ENCODE assay signal across 1 cellular context in the genomic region with DNA sequence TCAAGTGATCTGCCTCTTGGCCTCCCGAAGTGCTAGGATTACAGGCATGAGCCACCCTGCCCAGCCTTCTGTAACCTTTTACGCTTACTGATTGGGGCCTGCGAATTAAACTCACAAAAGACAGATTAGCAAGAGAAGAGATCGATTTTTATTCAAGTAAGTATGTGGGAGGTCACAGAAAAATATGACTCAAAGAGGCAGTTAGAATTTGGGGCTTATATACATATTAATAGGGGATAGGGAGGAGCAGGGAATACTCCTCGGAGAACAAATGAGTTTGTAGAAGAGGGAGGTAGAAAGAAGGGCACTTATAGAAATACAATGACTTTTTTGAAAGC.
TF ChIP-seq lines count a peak whose summit lies in the region.

No MANE protein-coding gene starts in this region.

TF ChIP-seq in GM23338, 12 proteins besides CTCF, POLR2A, EP300 and RAD21 (continued from another document):
- TF ChIP-seq, protein P1, sequence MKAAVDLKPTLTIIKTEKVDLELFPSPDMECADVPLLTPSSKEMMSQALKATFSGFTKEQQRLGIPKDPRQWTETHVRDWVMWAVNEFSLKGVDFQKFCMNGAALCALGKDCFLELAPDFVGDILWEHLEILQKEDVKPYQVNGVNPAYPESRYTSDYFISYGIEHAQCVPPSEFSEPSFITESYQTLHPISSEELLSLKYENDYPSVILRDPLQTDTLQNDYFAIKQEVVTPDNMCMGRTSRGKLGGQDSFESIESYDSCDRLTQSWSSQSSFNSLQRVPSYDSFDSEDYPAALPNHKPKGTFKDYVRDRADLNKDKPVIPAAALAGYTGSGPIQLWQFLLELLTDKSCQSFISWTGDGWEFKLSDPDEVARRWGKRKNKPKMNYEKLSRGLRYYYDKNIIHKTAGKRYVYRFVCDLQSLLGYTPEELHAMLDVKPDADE (IDR thresholded peaks at IDR 0.05) = no peak
- no peak for TF ChIP-seq EZH2phosphoT487 (IDR thresholded peaks at IDR 0.05; ENCODE audit: unreplicated experiment)
- TF ChIP-seq ZNF114 (CRISPR knock-in tag; IDR thresholded peaks at IDR 0.05) = no peak
- peak; percentile 60 for TF ChIP-seq POLR2AphosphoS5 (IDR thresholded peaks at IDR 0.05; ENCODE audit: low read depth)
- TF ChIP-seq STAT1 (IDR thresholded peaks at IDR 0.05; ENCODE audit: unreplicated experiment) = no peak
- no peak for TF ChIP-seq CREB1 (CRISPR knock-in tag; IDR thresholded peaks at IDR 0.05; ENCODE audit: low read depth)
- TF ChIP-seq, protein P2, sequence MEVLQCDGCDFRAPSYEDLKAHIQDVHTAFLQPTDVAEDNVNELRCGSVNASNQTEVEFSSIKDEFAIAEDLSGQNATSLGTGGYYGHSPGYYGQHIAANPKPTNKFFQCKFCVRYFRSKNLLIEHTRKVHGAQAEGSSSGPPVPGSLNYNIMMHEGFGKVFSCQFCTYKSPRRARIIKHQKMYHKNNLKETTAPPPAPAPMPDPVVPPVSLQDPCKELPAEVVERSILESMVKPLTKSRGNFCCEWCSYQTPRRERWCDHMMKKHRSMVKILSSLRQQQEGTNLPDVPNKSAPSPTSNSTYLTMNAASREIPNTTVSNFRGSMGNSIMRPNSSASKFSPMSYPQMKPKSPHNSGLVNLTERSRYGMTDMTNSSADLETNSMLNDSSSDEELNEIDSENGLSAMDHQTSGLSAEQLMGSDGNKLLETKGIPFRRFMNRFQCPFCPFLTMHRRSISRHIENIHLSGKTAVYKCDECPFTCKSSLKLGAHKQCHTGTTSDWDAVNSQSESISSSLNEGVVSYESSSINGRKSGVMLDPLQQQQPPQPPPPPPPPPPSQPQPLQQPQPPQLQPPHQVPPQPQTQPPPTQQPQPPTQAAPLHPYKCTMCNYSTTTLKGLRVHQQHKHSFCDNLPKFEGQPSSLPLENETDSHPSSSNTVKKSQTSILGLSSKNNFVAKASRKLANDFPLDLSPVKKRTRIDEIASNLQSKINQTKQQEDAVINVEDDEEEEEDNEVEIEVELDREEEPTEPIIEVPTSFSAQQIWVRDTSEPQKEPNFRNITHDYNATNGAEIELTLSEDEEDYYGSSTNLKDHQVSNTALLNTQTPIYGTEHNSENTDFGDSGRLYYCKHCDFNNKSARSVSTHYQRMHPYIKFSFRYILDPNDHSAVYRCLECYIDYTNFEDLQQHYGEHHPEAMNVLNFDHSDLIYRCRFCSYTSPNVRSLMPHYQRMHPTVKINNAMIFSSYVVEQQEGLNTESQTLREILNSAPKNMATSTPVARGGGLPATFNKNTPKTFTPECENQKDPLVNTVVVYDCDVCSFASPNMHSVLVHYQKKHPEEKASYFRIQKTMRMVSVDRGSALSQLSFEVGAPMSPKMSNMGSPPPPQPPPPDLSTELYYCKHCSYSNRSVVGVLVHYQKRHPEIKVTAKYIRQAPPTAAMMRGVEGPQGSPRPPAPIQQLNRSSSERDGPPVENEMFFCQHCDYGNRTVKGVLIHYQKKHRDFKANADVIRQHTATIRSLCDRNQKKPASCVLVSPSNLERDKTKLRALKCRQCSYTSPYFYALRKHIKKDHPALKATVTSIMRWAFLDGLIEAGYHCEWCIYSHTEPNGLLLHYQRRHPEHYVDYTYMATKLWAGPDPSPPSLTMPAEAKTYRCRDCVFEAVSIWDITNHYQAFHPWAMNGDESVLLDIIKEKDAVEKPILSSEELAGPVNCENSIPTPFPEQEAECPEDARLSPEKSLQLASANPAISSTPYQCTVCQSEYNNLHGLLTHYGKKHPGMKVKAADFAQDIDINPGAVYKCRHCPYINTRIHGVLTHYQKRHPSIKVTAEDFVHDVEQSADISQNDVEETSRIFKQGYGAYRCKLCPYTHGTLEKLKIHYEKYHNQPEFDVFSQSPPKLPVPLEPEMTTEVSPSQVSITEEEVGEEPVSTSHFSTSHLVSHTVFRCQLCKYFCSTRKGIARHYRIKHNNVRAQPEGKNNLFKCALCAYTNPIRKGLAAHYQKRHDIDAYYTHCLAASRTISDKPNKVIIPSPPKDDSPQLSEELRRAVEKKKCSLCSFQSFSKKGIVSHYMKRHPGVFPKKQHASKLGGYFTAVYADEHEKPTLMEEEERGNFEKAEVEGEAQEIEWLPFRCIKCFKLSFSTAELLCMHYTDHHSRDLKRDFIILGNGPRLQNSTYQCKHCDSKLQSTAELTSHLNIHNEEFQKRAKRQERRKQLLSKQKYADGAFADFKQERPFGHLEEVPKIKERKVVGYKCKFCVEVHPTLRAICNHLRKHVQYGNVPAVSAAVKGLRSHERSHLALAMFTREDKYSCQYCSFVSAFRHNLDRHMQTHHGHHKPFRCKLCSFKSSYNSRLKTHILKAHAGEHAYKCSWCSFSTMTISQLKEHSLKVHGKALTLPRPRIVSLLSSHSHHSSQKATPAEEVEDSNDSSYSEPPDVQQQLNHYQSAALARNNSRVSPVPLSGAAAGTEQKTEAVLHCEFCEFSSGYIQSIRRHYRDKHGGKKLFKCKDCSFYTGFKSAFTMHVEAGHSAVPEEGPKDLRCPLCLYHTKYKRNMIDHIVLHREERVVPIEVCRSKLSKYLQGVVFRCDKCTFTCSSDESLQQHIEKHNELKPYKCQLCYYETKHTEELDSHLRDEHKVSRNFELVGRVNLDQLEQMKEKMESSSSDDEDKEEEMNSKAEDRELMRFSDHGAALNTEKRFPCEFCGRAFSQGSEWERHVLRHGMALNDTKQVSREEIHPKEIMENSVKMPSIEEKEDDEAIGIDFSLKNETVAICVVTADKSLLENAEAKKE (CRISPR knock-in tag; IDR thresholded peaks at IDR 0.05) = no peak
- TF ChIP-seq REST (IDR thresholded peaks at IDR 0.05; ENCODE audit: unreplicated experiment) = no peak
- TF ChIP-seq ZNF331 (CRISPR knock-in tag; IDR thresholded peaks at IDR 0.05; ENCODE audit: low read depth) = no peak
- no peak for TF ChIP-seq JUNB (IDR thresholded peaks at IDR 0.05; ENCODE audit: unreplicated experiment)
